ENCODE assay signal across 8 cellular contexts in genomic region chr15:69794643-69795461, GRCh38.
DNase-seq lines count a peak whose midpoint lies in the region; ATAC-seq and TF ChIP-seq lines count a peak whose summit lies in the region.

No MANE protein-coding gene starts in this region.

- peak; percentile 10 for DNase-seq in MCF 10A (ENCODE audit: unreplicated experiment)
- DNase-seq in iPS-NIHi7 (ENCODE audit: extremely low spot score): peak; percentile 52
- DNase-seq in NCI-H69 (lab: John Stamatoyannopoulos, UW): no peak
- no peak for DNase-seq in Caco-2
- no peak for DNase-seq in SKM-1 (lab: John Stamatoyannopoulos, UW; ENCODE audit: unreplicated experiment)

- peak overlapping the region; percentile 21 for H3K27ac Mint-ChIP-seq in MCF 10A (ENCODE audit: low read depth, unreplicated experiment)
- H3K27ac Mint-ChIP-seq in Caco-2 (ENCODE audit: unreplicated experiment): no peak overlapping the region

- BruUV-seq in MCF 10A (replicated peaks; lab: Mats Ljungman, UMichigan) (no TSS peak), Caco-2 (replicated peaks; lab: Mats Ljungman, UMichigan) (no TSS peak)

- intact Hi-C loops in MCF 10A (cut with micrococcal nuclease): no loop called here
- intact Hi-C loops in Caco-2 (cut with micrococcal nuclease; ENCODE audit: unreplicated experiment): no loop called here

- H3K4me3 ChIP-seq in HEK293 (ENCODE audit: low read depth, low read length) (no peak overlapping the region), stomach smooth muscle (ENCODE audit: low read length in 2 of 2) (peak overlapping the region in 1 of 2 donors; percentile 15), Caco-2 (ENCODE audit: low read depth, low read length) (no peak overlapping the region)

- H3K36me3 ChIP-seq in HEK293 (ENCODE audit: control insufficient read depth in 2 of 2, insufficient read depth in 1 of 2, low read length in 2 of 2) (no peaks in the 10 kb centered on the region), stomach smooth muscle (ENCODE audit: control insufficient read depth in 2 of 2, insufficient read depth in 2 of 2, low read length in 2 of 2) (no peaks in the 10 kb centered on the region), Caco-2 (ENCODE audit: control insufficient read depth, insufficient read depth, low read length) (no peaks in the 10 kb centered on the region)

- no peak for ATAC-seq in GM18498 (IDR thresholded peaks at IDR 0.05; ENCODE audit: unreplicated experiment)

- no peak overlapping the region for H3K4me3 Mint-ChIP-seq in MCF 10A (ENCODE audit: unreplicated experiment)
- no peak overlapping the region for H3K4me3 Mint-ChIP-seq in Caco-2 (ENCODE audit: unreplicated experiment)

- CTCF ChIA-PET in HEK293 (lab: Yijun Ruan, JAX) (interaction anchor here (0.7 to 1.4 kb wide), 4 partner anchors 8 to 63 kb away, joined by 3 to 5 read pairs (median 3); no protein-coding TSS in a partner anchor), MCF 10A (lab: Yijun Ruan, JAX) (interaction anchor here (0.5 to 0.8 kb wide), 3 partner anchors 179 to 535 kb away, joined by 3 to 4 read pairs (median 4); no protein-coding TSS in a partner anchor), Caco-2 (lab: Charles Lee) (interaction anchor here (0.8 kb wide), 1 partner anchor 188 kb away, joined by 4 read pairs; no protein-coding TSS in a partner anchor)

- H3K4me1 Mint-ChIP-seq in MCF 10A (ENCODE audit: insufficient read depth, unreplicated experiment) (peaks cover 7% of the 10 kb centered on the region), Caco-2 (ENCODE audit: low read depth, unreplicated experiment) (no peaks in the 10 kb centered on the region)

- TF ChIP-seq CTCF in HEK293 (tag by site-specific recombination; IDR thresholded peaks at IDR 0.05) (no peak), MCF 10A (IDR thresholded peaks at IDR 0.05; ENCODE audit: unreplicated experiment) (no peak), Caco-2 (IDR thresholded peaks at IDR 0.05; ENCODE audit: insufficient read depth in 1 of 2, low read depth in 1 of 2, low read length in 1 of 2, severe bottlenecking in 1 of 2, unreplicated experiment in 1 of 2) (no peak)

- H3K27me3 ChIP-seq in stomach smooth muscle (ENCODE audit: control insufficient read depth in 1 of 2, insufficient read depth in 2 of 2, low read length in 2 of 2): peaks cover 0 to under 1% of the 10 kb centered on the region in 2 donors
- no peaks in the 10 kb centered on the region for H3K27me3 ChIP-seq in Caco-2 (replicated peaks; ENCODE audit: control insufficient read depth, insufficient read depth, low read length)

- POLR2A ChIA-PET in HEK293 (lab: Yijun Ruan, JAX): no interaction called here
- POLR2A ChIA-PET in MCF 10A (lab: Yijun Ruan, JAX): interaction anchor here (0.5 to 1.3 kb wide), 3 partner anchors 10 to 229 kb away, joined by 3 to 4 read pairs (median 3); no protein-coding TSS in a partner anchor
- POLR2A ChIA-PET in Caco-2 (lab: Charles Lee): no interaction called here

- H3K27me3 Mint-ChIP-seq in MCF 10A (ENCODE audit: insufficient read depth, unreplicated experiment): peaks cover 17% of the 10 kb centered on the region
- no peaks in the 10 kb centered on the region for H3K27me3 Mint-ChIP-seq in Caco-2 (ENCODE audit: insufficient read depth, unreplicated experiment)

- no peaks in the 10 kb centered on the region for H3K9me3 ChIP-seq in HEK293 (ENCODE audit: control insufficient read depth, insufficient read depth, low read depth, low read length)
- H3K9me3 ChIP-seq in stomach smooth muscle (ENCODE audit: control insufficient read depth in 2 of 2, low read length in 2 of 2): peaks cover 10 to 14% of the 10 kb centered on the region in 2 donors
- H3K9me3 ChIP-seq in Caco-2: no peaks in the 10 kb centered on the region

- no peaks in the 10 kb centered on the region for H3K4me1 ChIP-seq in HEK293 (ENCODE audit: control insufficient read depth, insufficient read depth, low read length)
- H3K4me1 ChIP-seq in stomach smooth muscle (ENCODE audit: control insufficient read depth, insufficient read depth, low read length): peaks cover 18% of the 10 kb centered on the region
- peaks cover 6% of the 10 kb centered on the region; the same call in 1 of the 2 replicates for H3K4me1 ChIP-seq in Caco-2

- H3K9me3 Mint-ChIP-seq in MCF 10A (ENCODE audit: unreplicated experiment) (no peaks in the 10 kb centered on the region), Caco-2 (ENCODE audit: unreplicated experiment) (no peaks in the 10 kb centered on the region)

- H3K9ac ChIP-seq in stomach smooth muscle (ENCODE audit: low read length in 2 of 2): peak overlapping the region in 1 of 2 donors; percentile 47

- H3K27ac ChIP-seq in HEK293 (ENCODE audit: extremely low read depth, low read depth, low read length) (no peak overlapping the region), stomach smooth muscle (ENCODE audit: low read length) (peak overlapping the region; percentile 53)

- no peaks in the 10 kb centered on the region for H3K36me3 Mint-ChIP-seq in MCF 10A (ENCODE audit: insufficient read depth, unreplicated experiment)
- no peaks in the 10 kb centered on the region for H3K36me3 Mint-ChIP-seq in Caco-2 (ENCODE audit: insufficient read depth, unreplicated experiment)

TF ChIP-seq in HEK293, 187 proteins besides CTCF, POLR2A, EP300 and RAD21:
- TF ChIP-seq ZNF121 (tag by site-specific recombination; IDR thresholded peaks at IDR 0.05) (no peak), ZNF580 (tag by site-specific recombination; IDR thresholded peaks at IDR 0.05) (no peak), ZNF514 (tag by site-specific recombination; IDR thresholded peaks at IDR 0.05) (no peak), ZNF449 (tag by site-specific recombination; IDR thresholded peaks at IDR 0.05) (peak; percentile 77; the same call in 1 of the 2 replicates)

Comparison
In these comparisons a context has a peak if more than half of its experiments do, and no peak if none do; other contexts are left out.
1. DNase-seq: peak in MCF 10A (single experiment) and iPS-NIHi7 (single experiment); none in NCI-H69 (single experiment), Caco-2 (0 of 2) and SKM-1 (single experiment).